In the genomic region with DNA sequence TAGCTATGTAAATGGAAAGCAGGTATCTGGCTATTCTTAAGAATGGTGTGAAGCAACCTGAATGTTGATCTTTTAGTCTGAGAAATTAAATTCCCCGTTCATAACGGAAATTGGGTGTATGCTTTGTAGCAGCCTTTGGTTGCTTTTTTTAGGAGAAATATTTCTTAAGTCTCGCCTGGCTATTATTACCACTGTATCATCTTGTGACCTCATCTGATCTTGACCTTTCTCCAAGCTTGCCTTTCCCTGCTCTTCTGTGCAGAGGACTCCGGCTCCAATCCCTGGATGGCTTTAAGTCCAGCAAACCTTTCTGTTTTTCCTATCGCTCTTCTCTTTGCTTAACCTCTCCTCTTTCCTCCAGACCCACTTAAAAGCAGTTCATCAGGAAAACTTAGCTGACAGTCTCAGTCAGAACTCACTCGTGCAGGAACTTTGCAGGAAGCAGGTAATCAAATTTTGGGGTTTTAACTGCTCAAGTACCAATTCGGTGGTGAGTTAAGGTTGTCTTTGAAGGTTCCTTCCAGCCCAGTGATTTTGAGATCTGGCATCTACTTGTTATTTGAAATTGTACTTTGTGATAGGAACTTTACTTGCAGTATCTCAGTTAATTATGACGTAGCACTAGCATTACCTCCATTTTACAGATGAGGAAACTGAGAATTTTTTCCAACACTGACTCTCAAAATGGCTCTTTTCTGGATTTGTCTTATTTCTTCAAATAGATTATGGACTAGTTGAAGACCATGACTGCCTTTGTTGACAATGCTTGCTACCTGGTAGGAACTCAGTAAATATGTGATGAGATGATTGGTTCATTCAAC, we compare ENCODE assay signal across 16 cellular contexts. TPM values are rescaled to one million over a fixed set of nuclear protein-coding genes. Genes with fewer than 3 reads are reported as not detected.
A peak's percentile ranks its signal among the peaks of the same experiment; 100 is the strongest.
DNase-seq lines count a peak whose midpoint lies in the region; ATAC-seq, FAIRE-seq and TF ChIP-seq lines count a peak whose summit lies in the region.
"Had no signal": no experiment of that assay in that cellular context is flagged by ENCODE, and none has a peak within 500 bp of the region (broad histone marks: within the 10 kb centered on the region; RNA-seq: fewer than 3 reads in every experiment).

No MANE protein-coding gene starts in this region.

- no peaks in the 10 kb centered on the region for H3K27me3 Mint-ChIP-seq in stimulated activated naive B cell treated with anti-CD40 and anti-IgM and Interleukin-4, amounts not matched to agents 10 μg/mL and 1 μg/mL and 100 μg/mL, for 72 hours

- no peak for TF ChIP-seq EP300 in GM12878 (IDR thresholded peaks at IDR 0.05; ENCODE audit: borderline replicate concordance in 1 of 2, control insufficient read depth in 1 of 2, low read depth in 2 of 2, low read length in 2 of 2)

- H3K27ac Mint-ChIP-seq in stimulated activated naive B cell treated with anti-CD40 and anti-IgM and Interleukin-4, amounts not matched to agents 10 μg/mL and 1 μg/mL and 100 μg/mL, for 72 hours, result peak overlapping the region; percentile 57

- no peaks in the 10 kb centered on the region for H3K27me3 ChIP-seq in GM12878 (replicated peaks in 1 of 2; ENCODE audit: control insufficient read depth in 2 of 2, insufficient read depth in 2 of 2, low read length in 1 of 2)
- H3K27me3 ChIP-seq: BE2C had no signal

- H3K4me1 Mint-ChIP-seq in stimulated activated naive B cell treated with anti-CD40 and anti-IgM and Interleukin-4, amounts not matched to agents 10 μg/mL and 1 μg/mL and 100 μg/mL, for 72 hours, result peaks cover 50 to 71% of the 10 kb centered on the region in 2 donors

- CTCF ChIA-PET in GM12878 (lab: Yijun Ruan, JAX), result no interaction called here

- H3K27ac ChIP-seq in GM12878 (ENCODE audit: control insufficient read depth, insufficient read depth), result no peak overlapping the region
- H3K27ac ChIP-seq in coronary artery, result no peak overlapping the region

- in situ Hi-C loops in GM12878 (cut with MboI), result no loop called here

- TF ChIP-seq POLR2A in GM12891 (IDR thresholded peaks at IDR 0.05; ENCODE audit: low read depth, low read length) (no peak), GM12878 (IDR thresholded peaks at IDR 0.05; ENCODE audit: low read depth, low read length) (no peak)

- H3K79me2 ChIP-seq in GM12878 (ENCODE audit: control insufficient read depth, insufficient read depth, low read length), result peaks cover 24% of the 10 kb centered on the region

- TF ChIP-seq CTCF in GM12878 (IDR thresholded peaks at IDR 0.05 in 2 of 3, conservative IDR thresholded peaks at IDR 0.05 in 1 of 3; ENCODE audit: control insufficient read depth in 2 of 3, extremely low read depth in 1 of 3, insufficient read depth in 1 of 3, low read depth in 3 of 3, low read length in 3 of 3), result no peak
- no peak for TF ChIP-seq CTCF in coronary artery (IDR thresholded peaks at IDR 0.05)

- 37% methylated on average over 8 of the region's 8 CpGs for WGBS in GM12878 (ENCODE audit: insufficient coverage, insufficient replicate concordance, low lambda C conversion rate, missing lambda C conversion rate)

- RAD21 ChIA-PET in GM12878 (lab: Charles Lee; ENCODE audit: unreplicated experiment), result interaction anchor here (1.2 to 1.8 kb wide), 2 partner anchors 14 to 15 kb away, joined by 3 to 5 read pairs; partner anchors contain the start of gene PPFIBP1

- peaks cover 43% of the 10 kb centered on the region for H3K4me1 ChIP-seq in GM12878 (ENCODE audit: control insufficient read depth, insufficient read depth, low read length)

- no peak for TF ChIP-seq RAD21 in GM12878 (IDR thresholded peaks at IDR 0.05; ENCODE audit: insufficient read depth, low read depth, low read length)

- H4K20me1 ChIP-seq in GM12878 (ENCODE audit: control insufficient read depth, insufficient read depth), result no peaks in the 10 kb centered on the region

- no TSS peak for BruUV-seq in GM12878 (replicated peaks; lab: Mats Ljungman, UMichigan)

- ATAC-seq in GM12878, result no peak
- no peak for ATAC-seq in stimulated activated naive B cell treated with anti-CD40 and anti-IgM and Interleukin-4, amounts not matched to agents 10 μg/mL and 1 μg/mL and 100 μg/mL, for 72 hours (replicated peaks)
- ATAC-seq in GM21526 (IDR thresholded peaks at IDR 0.05; ENCODE audit: low FRiP score, unreplicated experiment), result no peak
- ATAC-seq: HCT116, mucosa of descending colon had no signal

- FAIRE-seq in GM12891 (lab: Jason Lieb, UNC) (peak; percentile 78), GM12878 (lab: Jason Lieb, UNC) (peak; percentile 66)

- H2AFZ ChIP-seq in GM12878 (ENCODE audit: control insufficient read depth, low read depth, low read length), result no peak overlapping the region

- H3K36me3 ChIP-seq in GM12878 (ENCODE audit: control insufficient read depth in 2 of 2, insufficient read depth in 2 of 2, low read length in 1 of 2), result no peaks in the 10 kb centered on the region
- H3K36me3 ChIP-seq: BE2C had no signal

- H3K9me3 Mint-ChIP-seq in stimulated activated naive B cell treated with anti-CD40 and anti-IgM and Interleukin-4, amounts not matched to agents 10 μg/mL and 1 μg/mL and 100 μg/mL, for 72 hours, result no peaks in the 10 kb centered on the region

- H3K4me3 Mint-ChIP-seq in stimulated activated naive B cell treated with anti-CD40 and anti-IgM and Interleukin-4, amounts not matched to agents 10 μg/mL and 1 μg/mL and 100 μg/mL, for 72 hours, result peak overlapping the region; percentile 45 to 51

- H3K4me2 ChIP-seq in GM12878 (ENCODE audit: control insufficient read depth, insufficient read depth), result peak overlapping the region; percentile 70

- DNase-seq in GM12891 (ENCODE audit: insufficient read length, low spot score) (no peak), GM12878 (ENCODE audit: low read depth, low spot score) (no peak), islet precursor cell (peak; percentile 33), iPS-NIHi7 (ENCODE audit: extremely low spot score) (no peak), COLO829 (ENCODE audit: low spot score) (no peak), coronary artery (ENCODE audit: low spot score) (no peak)
- DNase-seq in stimulated activated naive B cell treated with anti-CD40 and anti-IgM and Interleukin-4, amounts not matched to agents 10 μg/mL and 1 μg/mL and 100 μg/mL, for 72 hours, result no peak
- DNase-seq: activated naive CD4-positive, alpha-beta T cell treated with anti-CD3 and anti-CD28 coated beads, Interleukin-2, amount 50 U/mL, for 16 hours; activated T-cell treated with anti-CD3 and anti-CD28 coated beads for 4 hours; BE2C; mucosa of descending colon; NCI-H1436; stimulated activated CD4-positive, alpha-beta T cell treated with anti-CD3 and anti-CD28 coated beads, Interleukin-4, amount 100 ng/mL, for 24 hours; SW 1271 had no signal

- intact Hi-C loops in GM12878 (cut with micrococcal nuclease; ENCODE audit: unreplicated experiment), result no loop called here

- POLR2A ChIA-PET in GM12878 (lab: Charles Lee), result interaction anchor here (0.7 kb wide), 1 partner anchor 96 kb away, joined by 4 read pairs; no protein-coding TSS in a partner anchor

- H3K9ac ChIP-seq in GM12878 (ENCODE audit: control insufficient read depth, insufficient read depth, low read length), result no peak overlapping the region

- H3K9me3 ChIP-seq in GM12878 (replicated peaks; ENCODE audit: control insufficient read depth, insufficient read depth, low read length), result no peaks in the 10 kb centered on the region; the same call in 2 of the 3 replicates
- H3K9me3 ChIP-seq: BE2C, mucosa of descending colon had no signal

- no peak overlapping the region for H3K4me3 ChIP-seq in GM12878
- H3K4me3 ChIP-seq in coronary artery, result no peak overlapping the region
- H3K4me3 ChIP-seq: mucosa of descending colon had no signal

- peaks cover 9 to 20% of the 10 kb centered on the region in 2 donors for H3K36me3 Mint-ChIP-seq in stimulated activated naive B cell treated with anti-CD40 and anti-IgM and Interleukin-4, amounts not matched to agents 10 μg/mL and 1 μg/mL and 100 μg/mL, for 72 hours

- SMC1A ChIA-PET in GM12878 (lab: Charles Lee; ENCODE audit: uncharacterized antibody, unreplicated experiment), result interaction anchor here (1.3 to 2.4 kb wide), 3 partner anchors 8 to 14 kb away, joined by 4 to 6 read pairs (median 5); partner anchors contain the start of gene PPFIBP1

TF ChIP-seq in GM12891, 5 proteins besides CTCF, POLR2A, EP300 and RAD21:
- no peak for TF ChIP-seq TAF1 (IDR thresholded peaks at IDR 0.05; ENCODE audit: low read depth, low read length)
- TF ChIP-seq SPI1 (IDR thresholded peaks at IDR 0.05; ENCODE audit: low read depth, low read length), result no peak
- no peak for TF ChIP-seq POLR2AphosphoS5 (IDR thresholded peaks at IDR 0.05; ENCODE audit: low read depth, low read length)
- TF ChIP-seq PAX5 (IDR thresholded peaks at IDR 0.05; ENCODE audit: insufficient read depth, low read length, severe bottlenecking), result no peak
- TF ChIP-seq POU2F2 (IDR thresholded peaks at IDR 0.05; ENCODE audit: low read depth, low read length), result no peak

TF ChIP-seq in GM12878, 131 proteins besides CTCF, POLR2A, EP300 and RAD21:
- peak; percentile 29 to 51; a peak in 2 of 4 replicates for TF ChIP-seq BHLHE40 (IDR thresholded peaks at IDR 0.05; ENCODE audit: borderline replicate concordance in 1 of 2, low read depth in 2 of 2, low read length in 1 of 2)
- TF ChIP-seq POU2F2 (IDR thresholded peaks at IDR 0.05; ENCODE audit: borderline replicate concordance, low read depth, low read length), result 0 out of 3 replicates have a peak, but pooled peaks have one; percentile 26
- TF ChIP-seq NFXL1 (IDR thresholded peaks at IDR 0.05; ENCODE audit: borderline replicate concordance), result no peak
- peak; percentile 69 for TF ChIP-seq RUNX3 (IDR thresholded peaks at IDR 0.05; ENCODE audit: low read length)
- TF ChIP-seq TAF1 (IDR thresholded peaks at IDR 0.05; ENCODE audit: borderline replicate concordance, low read depth, low read length), result no peak

RNA-seq across cellular contexts. Expression of gene PPFIBP1, which starts 14.1 kb away (rescaled TPM):
- polyA plus RNA-seq in GM12891 (2012; ENCODE audit: low read depth, missing spikeins), result 12.5 TPM
- total RNA-seq in GM12878 (2013; cell fraction: nucleolus; rRNA removed), result 239 and 251 TPM in 2 replicates
- total RNA-seq in GM12878 (2014; rRNA removed), result 3.8 and 4.7 TPM in 2 replicates
- total RNA-seq in GM12878 (2014; rRNA removed; fragmentation: Illumina TruSeq; extraction: Trizol), result 2.6 and 3.8 TPM in 2 replicates
- 3.8 and 4.2 TPM in 2 replicates for total RNA-seq in GM12878 (2021)
- 10.0 TPM for polyA plus RNA-seq in GM12878 (2011; ENCODE audit: low read depth)
- polyA plus RNA-seq in GM12878 (2011; rRNA removed), result 7.8 and 9.4 TPM in 2 replicates
- 3.5 and 3.6 TPM in 2 replicates for polyA plus RNA-seq in GM12878 (2011; cell fraction: cytosol; rRNA removed)
- polyA plus RNA-seq in GM12878 (2011; cell fraction: nucleus; rRNA removed), result 9.8 and 10.8 TPM in 2 replicates
- 11.3 and 22.7 TPM in 2 replicates for polyA plus RNA-seq in GM12878 (2012)
- polyA plus RNA-seq in GM12878 (2014; fragmentation: Illumina TruSeq; extraction: Trizol), result 3.5 and 4.7 TPM in 2 replicates
- polyA plus RNA-seq in GM12878 (2014; fragmentation: Nextera tagmentation; extraction: Ambion mirVana), result under 1 TPM; 0.47 to 0.55 TPM
- 1.9 and 2.8 TPM in 2 replicates for polyA plus RNA-seq in GM12878 (2014; rRNA removed)
- 1 to 10 TPM; 4.7 to 6.8 TPM for polyA plus RNA-seq in GM12878 (2016; fragmentation: Nextera tagmentation; extraction: Ambion mirVana)
- 12.4 and 14.4 TPM in 2 replicates for polyA minus RNA-seq in GM12878 (2011; rRNA and poly(A)+ RNA removed)
- 3.6 TPM in 2 replicates for polyA minus RNA-seq in GM12878 (2011; cell fraction: cytosol; rRNA and poly(A)+ RNA removed)
- 10.6 and 12.5 TPM in 2 replicates for polyA minus RNA-seq in GM12878 (2011; cell fraction: nucleus; rRNA and poly(A)+ RNA removed)
